Comparison of ENCODE assay signal across 30 cellular contexts in genomic region chr12:58776144-58776543, GRCh38.
"Had no signal": no experiment of that assay in that cellular context is flagged by ENCODE, and none has a peak within 500 bp of the region (broad histone marks: within the 10 kb centered on the region; RNA-seq: fewer than 3 reads in every experiment).

No MANE protein-coding gene starts in this region.

- H3K4me1 Mint-ChIP-seq: immature natural killer cell; memory B cell; naive B cell; natural killer cell; neural progenitor cell; stimulated activated effector memory CD8-positive, alpha-beta T cell treated with anti-CD3 and anti-CD28 coated beads, Interleukin-12 subunit alpha, Interleukin-12 subunit beta, amount 100 ng/mL, for 72 hours had no signal

- H3K9ac ChIP-seq: neural progenitor cell had no signal

- H3K4me3 ChIP-seq: heart left ventricle, left ventricle myocardium inferior, lung, mucosa of descending colon, neural progenitor cell, ovary, right atrium auricular region, spleen, suprapubic skin, thoracic aorta, tibial artery, upper lobe of right lung had no signal

- H3K27me3 ChIP-seq: heart left ventricle, neural progenitor cell, neutrophil, ovary, right atrium auricular region, spleen, suprapubic skin, tibial artery, upper lobe of right lung had no signal

- H3K27me3 Mint-ChIP-seq: memory B cell; naive B cell; progenitor cell of endocrine pancreas; stimulated activated naive CD8-positive, alpha-beta T cell treated with anti-CD3 and anti-CD28 coated beads, Interleukin-15, Interleukin-2, amounts not matched to agents 100 ng/mL and 50 ng/mL, for 24 hours had no signal

- H3K4me1 ChIP-seq: neural progenitor cell, spleen, suprapubic skin, upper lobe of right lung had no signal

- DNase-seq: heart left ventricle; hypothalamus; immature natural killer cell; kidney; left ventricle myocardium inferior; midbrain; mucosa of descending colon; naive B cell; natural killer cell; nephron progenitor cell; occipital lobe; ovary; small intestine; spleen; stimulated activated CD4-positive, alpha-beta T cell treated with anti-CD3 and anti-CD28 coated beads, Interleukin-4, amount 100 ng/mL, for 24 hours; stimulated activated naive CD4-positive, alpha-beta T cell; tibial artery; trophoblast cell; upper lobe of right lung had no signal

- H3K36me3 ChIP-seq: heart left ventricle, left ventricle myocardium inferior, neural progenitor cell, neutrophil, ovary, right atrium auricular region, spleen, suprapubic skin, thoracic aorta, tibial artery, upper lobe of right lung had no signal

- H3K27ac Mint-ChIP-seq: immature natural killer cell; memory B cell; naive B cell; natural killer cell; nephron progenitor cell; neural progenitor cell; progenitor cell of endocrine pancreas; stimulated activated effector memory CD8-positive, alpha-beta T cell treated with anti-CD3 and anti-CD28 coated beads, Interleukin-12 subunit alpha, Interleukin-12 subunit beta, amount 100 ng/mL, for 72 hours; stimulated activated naive CD8-positive, alpha-beta T cell treated with anti-CD3 and anti-CD28 coated beads, Interleukin-15, Interleukin-2, amounts not matched to agents 100 ng/mL and 50 ng/mL, for 24 hours had no signal

- H3K4me2 ChIP-seq: neural progenitor cell had no signal

- H3K9me3 Mint-ChIP-seq: neural progenitor cell; stimulated activated naive CD8-positive, alpha-beta T cell treated with anti-CD3 and anti-CD28 coated beads, Interleukin-15, Interleukin-2, amounts not matched to agents 100 ng/mL and 50 ng/mL, for 24 hours had no signal

- H3K27ac ChIP-seq: heart left ventricle, left ventricle myocardium inferior, neural progenitor cell, neutrophil, ovary, right atrium auricular region, spleen, suprapubic skin, thoracic aorta, tibial artery, upper lobe of right lung had no signal

- ATAC-seq: heart left ventricle; natural killer cell; sciatic nerve; stimulated activated effector memory CD8-positive, alpha-beta T cell treated with anti-CD3 and anti-CD28 coated beads, Interleukin-12 subunit alpha, Interleukin-12 subunit beta, amount 100 ng/mL, for 72 hours; upper lobe of right lung had no signal

- H3K9me3 ChIP-seq: mucosa of descending colon, neutrophil, ovary, right atrium auricular region, suprapubic skin, thoracic aorta, tibial artery, upper lobe of right lung had no signal

- H3K36me3 Mint-ChIP-seq: memory B cell; naive B cell; neural progenitor cell; stimulated activated effector memory CD8-positive, alpha-beta T cell treated with anti-CD3 and anti-CD28 coated beads, Interleukin-12 subunit alpha, Interleukin-12 subunit beta, amount 100 ng/mL, for 72 hours had no signal

- H2AFZ ChIP-seq: neural progenitor cell had no signal

- H3K4me3 Mint-ChIP-seq: immature natural killer cell; memory B cell; naive B cell; natural killer cell; nephron progenitor cell; neural progenitor cell; stimulated activated effector memory CD8-positive, alpha-beta T cell treated with anti-CD3 and anti-CD28 coated beads, Interleukin-12 subunit alpha, Interleukin-12 subunit beta, amount 100 ng/mL, for 72 hours; stimulated activated naive CD8-positive, alpha-beta T cell treated with anti-CD3 and anti-CD28 coated beads, Interleukin-15, Interleukin-2, amounts not matched to agents 100 ng/mL and 50 ng/mL, for 24 hours had no signal
